9 cellular contexts compared by ENCODE assay signal in genomic region chr1:78840447-78841251, GRCh38.
DNase-seq lines count a peak whose midpoint lies in the region; ATAC-seq and TF ChIP-seq lines count a peak whose summit lies in the region.
"Had no signal": no experiment of that assay in that cellular context is flagged by ENCODE, and none has a peak within 500 bp of the region (broad histone marks: within the 10 kb centered on the region; RNA-seq: fewer than 3 reads in every experiment).

No MANE protein-coding gene starts in this region.

- no peak for TF ChIP-seq CTCF in cardiac muscle cell (IDR thresholded peaks at IDR 0.05; ENCODE audit: low read depth, low read length)

- H3K4me3 ChIP-seq in cardiac muscle cell (no peak overlapping the region), NT2/D1 (ENCODE audit: insufficient read length, low read depth) (no peak overlapping the region), aorta (ENCODE audit: low read length in 2 of 2) (no peak overlapping the region)

- no peaks in the 10 kb centered on the region for H3K36me3 Mint-ChIP-seq in activated T-helper 1 cell treated with anti-CD3 and anti-CD28 coated beads, Interleukin-12 subunit alpha, Interleukin-12 subunit beta, Interleukin-2, Interleukin-4 antibody, amounts not matched to agents 30 ng/mL and 10 ng/mL and 1 ng/mL, durations not matched to agents 14 hours and 24 hours and 36 hours (ENCODE audit: low read depth)

- H3K36me3 ChIP-seq in cardiac muscle cell (no peaks in the 10 kb centered on the region), NT2/D1 (ENCODE audit: insufficient read depth, insufficient read length, low read length) (no peaks in the 10 kb centered on the region), aorta (ENCODE audit: control insufficient read depth in 1 of 2, insufficient read depth in 2 of 2, low read length in 1 of 2) (no peaks in the 10 kb centered on the region)

- H3K27ac Mint-ChIP-seq in activated T-helper 1 cell treated with anti-CD3 and anti-CD28 coated beads, Interleukin-12 subunit alpha, Interleukin-12 subunit beta, Interleukin-2, Interleukin-4 antibody, amounts not matched to agents 30 ng/mL and 10 ng/mL and 1 ng/mL, durations not matched to agents 14 hours and 24 hours and 36 hours, result no peak overlapping the region
- H3K27ac Mint-ChIP-seq: CD4-positive, alpha-beta T cell had no signal

- no peak for ATAC-seq in Right ventricle myocardium superior (ENCODE audit: poor library complexity)
- ATAC-seq in aorta (ENCODE audit: low FRiP score), result peak; percentile 48
- ATAC-seq in HG02798 (IDR thresholded peaks at IDR 0.05; ENCODE audit: poor library complexity, unreplicated experiment), result no peak

- H3K4me1 ChIP-seq in cardiac muscle cell (ENCODE audit: low read depth), result peaks cover 19% of the 10 kb centered on the region
- peaks cover 4% of the 10 kb centered on the region for H3K4me1 ChIP-seq in NT2/D1 (ENCODE audit: insufficient read depth, insufficient read length)
- H3K4me1 ChIP-seq in aorta (ENCODE audit: control insufficient read depth in 1 of 2, insufficient read depth in 2 of 2, low read length in 2 of 2), result no peaks in the 10 kb centered on the region

- intact Hi-C loops in Right ventricle myocardium superior (cut with DNase I) (loop anchor here (5.0 kb wide), 1 partner anchor 357 kb away; no protein-coding TSS in a partner anchor), aorta (cut with DNase I) (no loop called here)
- intact Hi-C loops in activated T-helper 1 cell treated with anti-CD3 and anti-CD28 coated beads, Interleukin-12 subunit alpha, Interleukin-12 subunit beta, Interleukin-2, Interleukin-4 antibody, amounts not matched to agents 30 ng/mL and 10 ng/mL and 1 ng/mL, durations not matched to agents 14 hours and 24 hours and 36 hours (cut with micrococcal nuclease), result no loop called here

- no peaks in the 10 kb centered on the region for H3K9me3 Mint-ChIP-seq in activated T-helper 1 cell treated with anti-CD3 and anti-CD28 coated beads, Interleukin-12 subunit alpha, Interleukin-12 subunit beta, Interleukin-2, Interleukin-4 antibody, amounts not matched to agents 30 ng/mL and 10 ng/mL and 1 ng/mL, durations not matched to agents 14 hours and 24 hours and 36 hours

- no peak overlapping the region for H3K9ac ChIP-seq in NT2/D1 (ENCODE audit: insufficient read length, low read depth)

- no peak overlapping the region for H3K4me3 Mint-ChIP-seq in activated T-helper 1 cell treated with anti-CD3 and anti-CD28 coated beads, Interleukin-12 subunit alpha, Interleukin-12 subunit beta, Interleukin-2, Interleukin-4 antibody, amounts not matched to agents 30 ng/mL and 10 ng/mL and 1 ng/mL, durations not matched to agents 14 hours and 24 hours and 36 hours
- H3K4me3 Mint-ChIP-seq: CD4-positive, alpha-beta T cell had no signal

- WGBS in aorta, 2 donors, result 28% methylated on average over 8 of the region's 8 CpGs

- peaks cover 6% of the 10 kb centered on the region for H3K27me3 Mint-ChIP-seq in activated T-helper 1 cell treated with anti-CD3 and anti-CD28 coated beads, Interleukin-12 subunit alpha, Interleukin-12 subunit beta, Interleukin-2, Interleukin-4 antibody, amounts not matched to agents 30 ng/mL and 10 ng/mL and 1 ng/mL, durations not matched to agents 14 hours and 24 hours and 36 hours (ENCODE audit: insufficient read depth)
- H3K27me3 Mint-ChIP-seq: CD4-positive, alpha-beta T cell had no signal

- H3K27me3 ChIP-seq in cardiac muscle cell, result no peaks in the 10 kb centered on the region
- H3K27me3 ChIP-seq in NT2/D1 (ENCODE audit: insufficient read depth, insufficient read length), result no peaks in the 10 kb centered on the region
- H3K27me3 ChIP-seq in aorta (ENCODE audit: control insufficient read depth in 1 of 2, insufficient read depth in 2 of 2, low read length in 1 of 2), result no peaks in the 10 kb centered on the region

- DNase-seq in cardiac muscle cell (ENCODE audit: low read depth in 1 of 2, low spot score in 1 of 2), result peak; percentile 42 to 87
- DNase-seq in Right ventricle myocardium superior, result no peak
- DNase-seq in NT2/D1 (ENCODE audit: low read depth, low spot score), result peak; percentile 18
- peak; percentile 82 for DNase-seq in fibroblast of the conjunctiva (ENCODE audit: low read depth)
- no peak for DNase-seq in aorta
- no peak for DNase-seq in activated T-helper 1 cell treated with anti-CD3 and anti-CD28 coated beads, Interleukin-12 subunit alpha, Interleukin-12 subunit beta, Interleukin-2, Interleukin-4 antibody, amounts not matched to agents 30 ng/mL and 10 ng/mL and 1 ng/mL, durations not matched to agents 14 hours and 24 hours and 36 hours (ENCODE audit: low spot score)
- no peak for DNase-seq in COLO668 (lab: John Stamatoyannopoulos, UW; ENCODE audit: unreplicated experiment)
- DNase-seq: CD4-positive, alpha-beta T cell had no signal

- H3K9me3 ChIP-seq in cardiac muscle cell (ENCODE audit: low read depth) (no peaks in the 10 kb centered on the region), NT2/D1 (ENCODE audit: insufficient read depth, low read length) (no peaks in the 10 kb centered on the region), aorta (ENCODE audit: control insufficient read depth, low read length) (no peaks in the 10 kb centered on the region)

- H3K27ac ChIP-seq in cardiac muscle cell (peak overlapping the region; percentile 27), aorta (ENCODE audit: low read depth in 1 of 2, low read length in 2 of 2) (no peak overlapping the region)

- peaks cover 12% of the 10 kb centered on the region for H3K4me1 Mint-ChIP-seq in activated T-helper 1 cell treated with anti-CD3 and anti-CD28 coated beads, Interleukin-12 subunit alpha, Interleukin-12 subunit beta, Interleukin-2, Interleukin-4 antibody, amounts not matched to agents 30 ng/mL and 10 ng/mL and 1 ng/mL, durations not matched to agents 14 hours and 24 hours and 36 hours (ENCODE audit: low read depth)

Comparison
In these comparisons a context has a peak if more than half of its experiments do, and no peak if none do; other contexts are left out.
1. DNase-seq: peak in cardiac muscle cell (2 of 2), NT2/D1 (single experiment) and fibroblast of the conjunctiva (single experiment); none in Right ventricle myocardium superior (single experiment), aorta (0 of 2), activated T-helper 1 cell treated with anti-CD3 and anti-CD28 coated beads, Interleukin-12 subunit alpha, Interleukin-12 subunit beta, Interleukin-2, Interleukin-4 antibody, amounts not matched to agents 30 ng/mL and 10 ng/mL and 1 ng/mL, durations not matched to agents 14 hours and 24 hours and 36 hours (single experiment) and COLO668 (single experiment).